ENCODE assay signal across 2 cellular contexts in genomic region chr11:119118227-119118626, GRCh38.
TF ChIP-seq lines count a peak whose summit lies in the region.

No MANE protein-coding gene starts in this region.

TF ChIP-seq in HEK293, 187 proteins besides CTCF, POLR2A, EP300 and RAD21:
- TF ChIP-seq ZNF175 (tag by site-specific recombination; IDR thresholded peaks at IDR 0.05) (no peak), ZNF146 (tag by site-specific recombination; IDR thresholded peaks at IDR 0.05) (peak; percentile 95)

TF ChIP-seq in endothelial cell of umbilical vein, 7 proteins besides CTCF, POLR2A, EP300 and RAD21:
- TF ChIP-seq MYC (IDR thresholded peaks at IDR 0.05; ENCODE audit: low read depth, low read length) (no peak), JUN (IDR thresholded peaks at IDR 0.05; ENCODE audit: borderline replicate concordance, insufficient read depth, insufficient read length, low read depth) (no peak), FOS (IDR thresholded peaks at IDR 0.05; ENCODE audit: borderline replicate concordance, insufficient read depth, low read length) (no peak)
- TF ChIP-seq, protein P1, sequence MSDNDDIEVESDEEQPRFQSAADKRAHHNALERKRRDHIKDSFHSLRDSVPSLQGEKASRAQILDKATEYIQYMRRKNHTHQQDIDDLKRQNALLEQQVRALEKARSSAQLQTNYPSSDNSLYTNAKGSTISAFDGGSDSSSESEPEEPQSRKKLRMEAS (IDR thresholded peaks at IDR 0.05; ENCODE audit: insufficient read depth, insufficient read length), result no peak
